In the genomic region with DNA sequence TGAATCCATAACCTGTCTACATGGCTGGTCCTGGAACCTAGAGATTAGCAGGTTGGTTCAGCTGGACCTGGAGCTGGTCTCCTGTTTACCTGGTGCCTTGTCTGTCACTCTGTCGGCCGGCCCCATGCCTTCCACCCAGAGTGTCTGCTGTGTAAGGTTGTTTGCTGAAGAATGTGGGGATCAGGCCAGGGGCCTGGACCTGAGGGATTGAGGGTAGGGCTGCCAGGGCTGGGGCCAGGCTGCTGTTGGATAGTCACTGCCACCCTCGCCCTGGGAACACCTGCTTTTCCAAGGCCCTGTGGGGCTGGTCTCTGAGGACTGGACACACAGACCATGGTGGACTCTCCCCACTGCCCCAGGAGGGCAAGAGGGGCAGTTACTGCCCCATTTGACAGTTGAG, we compare ENCODE assay signal across 1 cellular context.
TF ChIP-seq lines count a peak whose summit lies in the region.

No MANE protein-coding gene starts in this region.

TF ChIP-seq in K562, 482 proteins besides CTCF, POLR2A, EP300 and RAD21:
- TF ChIP-seq EP400 (IDR thresholded peaks at IDR 0.05): no peak
- no peak for TF ChIP-seq ZNF696 (CRISPR knock-in tag; conservative IDR thresholded peaks at IDR 0.05)
- TF ChIP-seq, protein P1, sequence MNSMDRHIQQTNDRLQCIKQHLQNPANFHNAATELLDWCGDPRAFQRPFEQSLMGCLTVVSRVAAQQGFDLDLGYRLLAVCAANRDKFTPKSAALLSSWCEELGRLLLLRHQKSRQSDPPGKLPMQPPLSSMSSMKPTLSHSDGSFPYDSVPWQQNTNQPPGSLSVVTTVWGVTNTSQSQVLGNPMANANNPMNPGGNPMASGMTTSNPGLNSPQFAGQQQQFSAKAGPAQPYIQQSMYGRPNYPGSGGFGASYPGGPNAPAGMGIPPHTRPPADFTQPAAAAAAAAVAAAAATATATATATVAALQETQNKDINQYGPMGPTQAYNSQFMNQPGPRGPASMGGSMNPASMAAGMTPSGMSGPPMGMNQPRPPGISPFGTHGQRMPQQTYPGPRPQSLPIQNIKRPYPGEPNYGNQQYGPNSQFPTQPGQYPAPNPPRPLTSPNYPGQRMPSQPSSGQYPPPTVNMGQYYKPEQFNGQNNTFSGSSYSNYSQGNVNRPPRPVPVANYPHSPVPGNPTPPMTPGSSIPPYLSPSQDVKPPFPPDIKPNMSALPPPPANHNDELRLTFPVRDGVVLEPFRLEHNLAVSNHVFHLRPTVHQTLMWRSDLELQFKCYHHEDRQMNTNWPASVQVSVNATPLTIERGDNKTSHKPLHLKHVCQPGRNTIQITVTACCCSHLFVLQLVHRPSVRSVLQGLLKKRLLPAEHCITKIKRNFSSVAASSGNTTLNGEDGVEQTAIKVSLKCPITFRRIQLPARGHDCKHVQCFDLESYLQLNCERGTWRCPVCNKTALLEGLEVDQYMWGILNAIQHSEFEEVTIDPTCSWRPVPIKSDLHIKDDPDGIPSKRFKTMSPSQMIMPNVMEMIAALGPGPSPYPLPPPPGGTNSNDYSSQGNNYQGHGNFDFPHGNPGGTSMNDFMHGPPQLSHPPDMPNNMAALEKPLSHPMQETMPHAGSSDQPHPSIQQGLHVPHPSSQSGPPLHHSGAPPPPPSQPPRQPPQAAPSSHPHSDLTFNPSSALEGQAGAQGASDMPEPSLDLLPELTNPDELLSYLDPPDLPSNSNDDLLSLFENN (IDR thresholded peaks at IDR 0.05; ENCODE audit: low read depth in 2 of 2, low read length in 2 of 2): no peak
- TF ChIP-seq ZNF282 (CRISPR knock-in tag; IDR thresholded peaks at IDR 0.05): no peak
- TF ChIP-seq TAL1 (IDR thresholded peaks at IDR 0.05): no peak
- TF ChIP-seq MYNN (IDR thresholded peaks at IDR 0.05): no peak
- TF ChIP-seq MYNN (CRISPR knock-in tag; IDR thresholded peaks at IDR 0.05): no peak
